ENCODE assay signal across 1 cellular context in genomic region chr11:110032257-110032656, GRCh38.
TF ChIP-seq lines count a peak whose summit lies in the region.

No MANE protein-coding gene starts in this region.

TF ChIP-seq in GM23338, 12 proteins besides CTCF, POLR2A, EP300 and RAD21 (continued from another document):
- no peak for TF ChIP-seq ZNF462 (CRISPR knock-in tag; IDR thresholded peaks at IDR 0.05)
- TF ChIP-seq, protein P1, sequence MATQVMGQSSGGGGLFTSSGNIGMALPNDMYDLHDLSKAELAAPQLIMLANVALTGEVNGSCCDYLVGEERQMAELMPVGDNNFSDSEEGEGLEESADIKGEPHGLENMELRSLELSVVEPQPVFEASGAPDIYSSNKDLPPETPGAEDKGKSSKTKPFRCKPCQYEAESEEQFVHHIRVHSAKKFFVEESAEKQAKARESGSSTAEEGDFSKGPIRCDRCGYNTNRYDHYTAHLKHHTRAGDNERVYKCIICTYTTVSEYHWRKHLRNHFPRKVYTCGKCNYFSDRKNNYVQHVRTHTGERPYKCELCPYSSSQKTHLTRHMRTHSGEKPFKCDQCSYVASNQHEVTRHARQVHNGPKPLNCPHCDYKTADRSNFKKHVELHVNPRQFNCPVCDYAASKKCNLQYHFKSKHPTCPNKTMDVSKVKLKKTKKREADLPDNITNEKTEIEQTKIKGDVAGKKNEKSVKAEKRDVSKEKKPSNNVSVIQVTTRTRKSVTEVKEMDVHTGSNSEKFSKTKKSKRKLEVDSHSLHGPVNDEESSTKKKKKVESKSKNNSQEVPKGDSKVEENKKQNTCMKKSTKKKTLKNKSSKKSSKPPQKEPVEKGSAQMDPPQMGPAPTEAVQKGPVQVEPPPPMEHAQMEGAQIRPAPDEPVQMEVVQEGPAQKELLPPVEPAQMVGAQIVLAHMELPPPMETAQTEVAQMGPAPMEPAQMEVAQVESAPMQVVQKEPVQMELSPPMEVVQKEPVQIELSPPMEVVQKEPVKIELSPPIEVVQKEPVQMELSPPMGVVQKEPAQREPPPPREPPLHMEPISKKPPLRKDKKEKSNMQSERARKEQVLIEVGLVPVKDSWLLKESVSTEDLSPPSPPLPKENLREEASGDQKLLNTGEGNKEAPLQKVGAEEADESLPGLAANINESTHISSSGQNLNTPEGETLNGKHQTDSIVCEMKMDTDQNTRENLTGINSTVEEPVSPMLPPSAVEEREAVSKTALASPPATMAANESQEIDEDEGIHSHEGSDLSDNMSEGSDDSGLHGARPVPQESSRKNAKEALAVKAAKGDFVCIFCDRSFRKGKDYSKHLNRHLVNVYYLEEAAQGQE (IDR thresholded peaks at IDR 0.05; ENCODE audit: unreplicated experiment) = no peak
- no peak for TF ChIP-seq EZH2phosphoT487 (IDR thresholded peaks at IDR 0.05; ENCODE audit: unreplicated experiment)
- no peak for TF ChIP-seq POLR2AphosphoS5 (IDR thresholded peaks at IDR 0.05; ENCODE audit: low read depth)
- no peak for TF ChIP-seq NANOG (IDR thresholded peaks at IDR 0.05; ENCODE audit: borderline replicate concordance)
- TF ChIP-seq ZNF114 (CRISPR knock-in tag; IDR thresholded peaks at IDR 0.05) = no peak
- no peak for TF ChIP-seq ETS1 (IDR thresholded peaks at IDR 0.05)
- TF ChIP-seq EZH2 (IDR thresholded peaks at IDR 0.05; ENCODE audit: low read depth, unreplicated experiment) = no peak
- no peak for TF ChIP-seq STAT1 (IDR thresholded peaks at IDR 0.05; ENCODE audit: unreplicated experiment)
